8 cellular contexts compared by ENCODE assay signal in genomic region chr4:139555073-139555704, GRCh38. TPM values are rescaled to one million over a fixed set of nuclear protein-coding genes. Genes with fewer than 3 reads are reported as not detected.
DNase-seq lines count a peak whose midpoint lies in the region; ATAC-seq and TF ChIP-seq lines count a peak whose summit lies in the region.

No MANE protein-coding gene starts in this region.

- H3K27me3 Mint-ChIP-seq in CD4-positive, alpha-beta memory T cell: peaks cover 0 to 1% of the 10 kb centered on the region in 2 donors
- H3K27me3 Mint-ChIP-seq in naive thymus-derived CD8-positive, alpha-beta T cell: peaks cover 0 to 17% (median 3%) of the 10 kb centered on the region in 5 donors
- H3K27me3 Mint-ChIP-seq in stimulated activated naive B cell treated with anti-CD40 and anti-IgM and Interleukin-4, amounts not matched to agents 10 μg/mL and 1 μg/mL and 100 μg/mL, for 72 hours: no peaks in the 10 kb centered on the region

- intact Hi-C loops in CD4-positive, alpha-beta memory T cell (cut with micrococcal nuclease): loop anchor here (1.0 to 5.0 kb wide), 2 partner anchors 102 to 378 kb away; partner anchors contain the start of gene ELF2

- TF ChIP-seq CTCF in fibroblast of pulmonary artery (IDR thresholded peaks at IDR 0.05; ENCODE audit: low read length, missing control alignments): no peak

- H3K9me3 Mint-ChIP-seq in CD4-positive, alpha-beta memory T cell: peaks cover 0 to 4% (median 0%) of the 10 kb centered on the region in 8 donors
- no peaks in the 10 kb centered on the region for H3K9me3 Mint-ChIP-seq in naive thymus-derived CD8-positive, alpha-beta T cell
- no peaks in the 10 kb centered on the region for H3K9me3 Mint-ChIP-seq in stimulated activated naive B cell treated with anti-CD40 and anti-IgM and Interleukin-4, amounts not matched to agents 10 μg/mL and 1 μg/mL and 100 μg/mL, for 72 hours

- peak; percentile 83 to 94 (median 91) for DNase-seq in CD4-positive, alpha-beta memory T cell
- DNase-seq in LHCN-M2 (ENCODE audit: low read depth): peak; percentile 87
- peak; percentile 8 for DNase-seq in SIG-M5 (lab: John Stamatoyannopoulos, UW)
- peak; percentile 36 for DNase-seq in activated gamma-delta T cell (lab: John Stamatoyannopoulos, UW)
- peak; percentile 95 for DNase-seq in fibroblast of pulmonary artery (ENCODE audit: low read depth)
- DNase-seq in naive thymus-derived CD8-positive, alpha-beta T cell: peak; percentile 35 to 91 (median 75)
- peak; percentile 73 for DNase-seq in stimulated activated naive B cell treated with anti-CD40 and anti-IgM and Interleukin-4, amounts not matched to agents 10 μg/mL and 1 μg/mL and 100 μg/mL, for 72 hours

- H3K9me3 ChIP-seq in CD4-positive, alpha-beta memory T cell (ENCODE audit: control insufficient read depth in 1 of 2, low read length in 2 of 2): no peaks in the 10 kb centered on the region

- POLR2A ChIA-PET in CD4-positive, alpha-beta memory T cell (lab: Charles Lee; ENCODE audit: partially characterized antibody): interaction anchor here (0.8 to 6.0 kb wide), 15 partner anchors 9 to 595 kb away, joined by 3 to 73 read pairs (median 7); partner anchors contain the start of genes NAA15 and RAB33B
- POLR2A ChIA-PET in naive thymus-derived CD8-positive, alpha-beta T cell (lab: Charles Lee): interaction anchor here (0.6 to 2.0 kb wide), 4 partner anchors 37 to 422 kb away, joined by 3 to 8 read pairs (median 4); partner anchors contain the start of genes NAA15 and RAB33B

- H3K27ac ChIP-seq in CD4-positive, alpha-beta memory T cell (ENCODE audit: low read depth, low read length): peak overlapping the region; percentile 91

- peak overlapping the region; percentile 92 to 99 (median 97) for H3K4me3 Mint-ChIP-seq in CD4-positive, alpha-beta memory T cell
- H3K4me3 Mint-ChIP-seq in naive thymus-derived CD8-positive, alpha-beta T cell: peak overlapping the region; percentile 81 to 97 (median 92)
- peak overlapping the region; percentile 95 to 97 for H3K4me3 Mint-ChIP-seq in stimulated activated naive B cell treated with anti-CD40 and anti-IgM and Interleukin-4, amounts not matched to agents 10 μg/mL and 1 μg/mL and 100 μg/mL, for 72 hours

- CTCF ChIA-PET in CD4-positive, alpha-beta memory T cell (lab: Charles Lee; ENCODE audit: partially characterized antibody): interaction anchor here (1.1 to 3.8 kb wide), 6 partner anchors 10 to 525 kb away, joined by 3 to 21 read pairs (median 4); no protein-coding TSS in a partner anchor

- peaks cover 42% of the 10 kb centered on the region for H3K4me1 ChIP-seq in CD4-positive, alpha-beta memory T cell (ENCODE audit: insufficient read depth, low read length)

- peaks cover 30 to 82% (median 59%) of the 10 kb centered on the region in 4 donors for H3K4me1 Mint-ChIP-seq in CD4-positive, alpha-beta memory T cell
- peaks cover 8 to 51% (median 27%) of the 10 kb centered on the region in 4 donors for H3K4me1 Mint-ChIP-seq in naive thymus-derived CD8-positive, alpha-beta T cell
- H3K4me1 Mint-ChIP-seq in stimulated activated naive B cell treated with anti-CD40 and anti-IgM and Interleukin-4, amounts not matched to agents 10 μg/mL and 1 μg/mL and 100 μg/mL, for 72 hours: peaks cover 25 to 56% of the 10 kb centered on the region in 2 donors

- H3K36me3 ChIP-seq in CD4-positive, alpha-beta memory T cell (ENCODE audit: insufficient read depth, low read length): no peaks in the 10 kb centered on the region

- H3K27ac Mint-ChIP-seq in CD4-positive, alpha-beta memory T cell: peak overlapping the region; percentile 96 to 100 (median 98)
- H3K27ac Mint-ChIP-seq in naive thymus-derived CD8-positive, alpha-beta T cell: peak overlapping the region; percentile 84 to 96 (median 94)
- peak overlapping the region; percentile 97 for H3K27ac Mint-ChIP-seq in stimulated activated naive B cell treated with anti-CD40 and anti-IgM and Interleukin-4, amounts not matched to agents 10 μg/mL and 1 μg/mL and 100 μg/mL, for 72 hours

- H3K4me3 ChIP-seq in CD4-positive, alpha-beta memory T cell (ENCODE audit: low read length in 2 of 2): peak overlapping the region; percentile 63 to 76
- peak overlapping the region; percentile 82 for H3K4me3 ChIP-seq in fibroblast of pulmonary artery (replicated peaks; ENCODE audit: low read depth, low read length)

- H3K27me3 ChIP-seq in CD4-positive, alpha-beta memory T cell (ENCODE audit: insufficient read depth, low read length): no peaks in the 10 kb centered on the region

- peaks cover 0 to 16% of the 10 kb centered on the region in 2 donors for H3K36me3 Mint-ChIP-seq in CD4-positive, alpha-beta memory T cell
- peaks cover 0 to 2% (median 0%) of the 10 kb centered on the region in 3 donors for H3K36me3 Mint-ChIP-seq in naive thymus-derived CD8-positive, alpha-beta T cell
- H3K36me3 Mint-ChIP-seq in stimulated activated naive B cell treated with anti-CD40 and anti-IgM and Interleukin-4, amounts not matched to agents 10 μg/mL and 1 μg/mL and 100 μg/mL, for 72 hours: peaks cover 3 to 10% of the 10 kb centered on the region in 2 donors

- ATAC-seq in GM21526 (IDR thresholded peaks at IDR 0.05; ENCODE audit: low FRiP score, unreplicated experiment): peak; percentile 31
- peak; percentile 71 to 74 for ATAC-seq in naive thymus-derived CD8-positive, alpha-beta T cell
- ATAC-seq in stimulated activated naive B cell treated with anti-CD40 and anti-IgM and Interleukin-4, amounts not matched to agents 10 μg/mL and 1 μg/mL and 100 μg/mL, for 72 hours (replicated peaks): peak; percentile 59 to 60

RNA-seq across cellular contexts. Expression of gene SETD7, which starts 0.8 kb away (rescaled TPM):
- 10 to 100 TPM; 13.8 to 14.6 TPM for total RNA-seq in CD4-positive, alpha-beta memory T cell
- polyA plus RNA-seq in CD4-positive, alpha-beta memory T cell: 1 to 10 TPM; 3.9 to 5.6 TPM
- total RNA-seq in LHCN-M2 (2014; rRNA removed): 41.2 and 45.5 TPM in 2 replicates
- 13.8 TPM for polyA plus RNA-seq in LHCN-M2 (2012)
- 1 to 10 TPM; 2.3 to 2.7 TPM for total RNA-seq in naive thymus-derived CD8-positive, alpha-beta T cell
- polyA plus RNA-seq in naive thymus-derived CD8-positive, alpha-beta T cell: under 1 TPM; 0.09 to 0.36 (median 0.32) TPM

Comparison
In these comparisons a context has a peak if more than half of its experiments do, and no peak if none do; other contexts are left out.
1. Peak in every context shown above with its lines: DNase-seq, ATAC-seq, H3K4me3 ChIP-seq and H3K27ac ChIP-seq.
2. DNase-seq: peak in every context shown above with its lines; median percentile 95 in fibroblast of pulmonary artery; 91 in CD4-positive, alpha-beta memory T cell; 87 in LHCN-M2; 75 in naive thymus-derived CD8-positive, alpha-beta T cell; 73 in stimulated activated naive B cell treated with anti-CD40 and anti-IgM and Interleukin-4, amounts not matched to agents 10 μg/mL and 1 μg/mL and 100 μg/mL, for 72 hours; 36 in activated gamma-delta T cell; 8 in SIG-M5.